Comparison of ENCODE assay signal across 8 cellular contexts in genomic region chrX:49101629-49101984, GRCh38. TPM values are rescaled to one million over a fixed set of nuclear protein-coding genes. Genes with fewer than 3 reads are reported as not detected.
DNase-seq lines count a peak whose midpoint lies in the region; ATAC-seq and TF ChIP-seq lines count a peak whose summit lies in the region.

No MANE protein-coding gene starts in this region.

- H3K27me3 Mint-ChIP-seq in stimulated activated naive CD8-positive, alpha-beta T cell treated with anti-CD3 and anti-CD28 coated beads, Interleukin-15, Interleukin-2, amounts not matched to agents 100 ng/mL and 50 ng/mL, for 24 hours, result no peaks in the 10 kb centered on the region

- peaks cover 12% of the 10 kb centered on the region for H3K4me1 Mint-ChIP-seq in stimulated activated naive CD8-positive, alpha-beta T cell treated with anti-CD3 and anti-CD28 coated beads, Interleukin-15, Interleukin-2, amounts not matched to agents 100 ng/mL and 50 ng/mL, for 24 hours (ENCODE audit: low read depth)

- H3K9me3 ChIP-seq in cardiac muscle cell (ENCODE audit: low read depth) (no peaks in the 10 kb centered on the region), iPS-15b (ENCODE audit: control insufficient read depth, insufficient read depth, low read length) (no peaks in the 10 kb centered on the region)

- H3K36me3 Mint-ChIP-seq in stimulated activated naive CD8-positive, alpha-beta T cell treated with anti-CD3 and anti-CD28 coated beads, Interleukin-15, Interleukin-2, amounts not matched to agents 100 ng/mL and 50 ng/mL, for 24 hours (ENCODE audit: low read depth), result no peaks in the 10 kb centered on the region

- no peak for ATAC-seq in left ventricle myocardium superior
- ATAC-seq in HG02642 (IDR thresholded peaks at IDR 0.05; ENCODE audit: poor library complexity, unreplicated experiment), result no peak

- peak overlapping the region; percentile 47 for H3K9ac ChIP-seq in iPS-15b (ENCODE audit: low read depth, low read length)

- intact Hi-C loops in left ventricle myocardium superior (cut with micrococcal nuclease), result no loop called here

- H3K4me3 ChIP-seq in cardiac muscle cell (peak overlapping the region; percentile 84), iPS-15b (ENCODE audit: low read depth, low read length) (peak overlapping the region; percentile 90)

- TF ChIP-seq CTCF in cardiac muscle cell (IDR thresholded peaks at IDR 0.05; ENCODE audit: low read depth, low read length), result peak; percentile 10
- no peak for TF ChIP-seq CTCF in VCaP (conservative IDR thresholded peaks at IDR 0.05)

- no peaks in the 10 kb centered on the region for H3K27me3 ChIP-seq in cardiac muscle cell
- H3K27me3 ChIP-seq in iPS-15b (ENCODE audit: control insufficient read depth, insufficient read depth, low read length), result no peaks in the 10 kb centered on the region

- peak overlapping the region; percentile 90 for H3K4me3 Mint-ChIP-seq in stimulated activated naive CD8-positive, alpha-beta T cell treated with anti-CD3 and anti-CD28 coated beads, Interleukin-15, Interleukin-2, amounts not matched to agents 100 ng/mL and 50 ng/mL, for 24 hours

- no peak overlapping the region for H3K27ac ChIP-seq in cardiac muscle cell
- H3K27ac ChIP-seq in VCaP, result peak overlapping the region; percentile 63

- H3K27ac Mint-ChIP-seq in stimulated activated naive CD8-positive, alpha-beta T cell treated with anti-CD3 and anti-CD28 coated beads, Interleukin-15, Interleukin-2, amounts not matched to agents 100 ng/mL and 50 ng/mL, for 24 hours, result peak overlapping the region; percentile 79

- H3K36me3 ChIP-seq in cardiac muscle cell, result no peaks in the 10 kb centered on the region
- H3K36me3 ChIP-seq in iPS-15b (ENCODE audit: control insufficient read depth, insufficient read depth, low read length), result no peaks in the 10 kb centered on the region

- H3K9me3 Mint-ChIP-seq in stimulated activated naive CD8-positive, alpha-beta T cell treated with anti-CD3 and anti-CD28 coated beads, Interleukin-15, Interleukin-2, amounts not matched to agents 100 ng/mL and 50 ng/mL, for 24 hours, result no peaks in the 10 kb centered on the region

- DNase-seq in cardiac muscle cell (ENCODE audit: low read depth in 1 of 2, low spot score in 1 of 2) (no peak), left ventricle myocardium superior (no peak), NCI-H510A (lab: John Stamatoyannopoulos, UW) (no peak)
- DNase-seq in stimulated activated CD4-positive, alpha-beta T cell treated with anti-CD3 and anti-CD28 coated beads, Interleukin-1b, Interleukin-23, amount 100 ng/mL, for 48 hours, result no peak

- H3K4me1 ChIP-seq in cardiac muscle cell (ENCODE audit: low read depth) (no peaks in the 10 kb centered on the region), iPS-15b (ENCODE audit: control insufficient read depth, insufficient read depth, low read length) (no peaks in the 10 kb centered on the region)

RNA-seq across cellular contexts. Expression of gene WDR45, which starts 21.9 kb away (rescaled TPM):
- total RNA-seq in cardiac muscle cell (51.4 and 54.6 TPM in 2 replicates), left ventricle myocardium superior (65.4 TPM)
- polyA plus RNA-seq in cardiac muscle cell, result 58.6 and 62.3 TPM in 2 replicates

RNA-seq across cellular contexts. Expression of gene GPKOW, which starts 21.9 kb away (rescaled TPM):
- 37.3 and 38.4 TPM in 2 replicates for total RNA-seq in cardiac muscle cell
- 23.2 and 28.7 TPM in 2 replicates for polyA plus RNA-seq in cardiac muscle cell
- total RNA-seq in left ventricle myocardium superior, result 18.9 TPM

RNA-seq across cellular contexts. Expression of gene PRAF2, which starts 27.8 kb away (rescaled TPM):
- total RNA-seq in cardiac muscle cell (22.9 and 30.3 TPM in 2 replicates), left ventricle myocardium superior (6.3 TPM)
- polyA plus RNA-seq in cardiac muscle cell, result 56.2 and 76.7 TPM in 2 replicates

RNA-seq across cellular contexts. Expression of gene CCDC120, which starts 42.8 kb away (rescaled TPM):
- total RNA-seq in cardiac muscle cell (6.2 and 7.8 TPM in 2 replicates), left ventricle myocardium superior (1.7 TPM)
- 5.4 and 10.8 TPM in 2 replicates for polyA plus RNA-seq in cardiac muscle cell

RNA-seq across cellular contexts. Expression of gene TFE3, which starts 58.5 kb away (rescaled TPM):
- total RNA-seq in cardiac muscle cell (30.0 and 55.0 TPM in 2 replicates), left ventricle myocardium superior (18.5 TPM)
- polyA plus RNA-seq in cardiac muscle cell, result 32.1 and 40.9 TPM in 2 replicates
